ENCODE assay signal across 10 cellular contexts in the genomic region with DNA sequence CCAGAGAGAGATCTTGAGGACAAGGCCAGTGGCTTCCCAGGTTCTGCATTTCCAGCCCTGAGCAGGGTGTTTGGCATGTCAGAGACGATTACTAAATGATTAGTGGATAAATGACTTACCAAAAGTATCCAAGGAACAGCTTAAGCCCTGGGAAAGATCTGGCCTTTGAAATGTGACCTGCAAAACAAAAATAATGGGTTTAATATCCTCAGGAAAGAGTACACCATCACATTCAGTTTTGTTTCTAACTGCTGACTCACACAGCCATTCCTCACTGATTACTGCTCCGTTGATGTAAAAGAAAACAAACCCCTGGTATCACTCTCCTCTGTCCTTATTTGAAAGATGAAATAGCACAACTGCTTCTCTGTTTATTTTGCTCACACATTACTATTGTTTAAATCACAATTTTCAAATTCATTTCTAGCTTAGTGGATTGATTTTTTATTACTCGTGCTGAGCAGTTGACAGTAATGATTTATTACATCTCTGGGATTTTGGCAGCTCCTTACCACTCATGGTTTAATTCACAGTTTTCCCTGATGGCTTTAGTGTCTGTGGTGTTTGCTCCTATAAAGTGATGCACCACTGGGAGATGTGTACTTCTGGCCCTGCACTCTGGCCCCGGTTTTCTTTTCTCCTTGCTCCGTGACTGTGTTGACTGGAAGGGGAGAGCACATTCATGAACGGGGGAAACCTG.
DNase-seq lines count a peak whose midpoint lies in the region; ATAC-seq, FAIRE-seq and TF ChIP-seq lines count a peak whose summit lies in the region.
"Had no signal": no experiment of that assay in that cellular context is flagged by ENCODE, and none has a peak within 500 bp of the region (broad histone marks: within the 10 kb centered on the region; RNA-seq: fewer than 3 reads in every experiment).

No MANE protein-coding gene starts in this region.

- H3K4me1 Mint-ChIP-seq in HFFc6 (ENCODE audit: low read depth) = peaks cover 34% of the 10 kb centered on the region
- no peaks in the 10 kb centered on the region for H3K4me1 Mint-ChIP-seq in activated naive CD4-positive, alpha-beta T cell treated with anti-CD3 and anti-CD28 coated beads, Interleukin-2, amount 10 ng/mL, durations not matched to agents 7 days and 5 days

- peak overlapping the region; percentile 66 for H3K9ac ChIP-seq in skeletal muscle satellite cell (ENCODE audit: low read depth, low read length)

- no peaks in the 10 kb centered on the region for H3K27me3 ChIP-seq in skeletal muscle satellite cell (ENCODE audit: control insufficient read depth, insufficient read depth, low read length)
- H3K27me3 ChIP-seq: body of pancreas had no signal

- H3K4me3 ChIP-seq in fibroblast of the aortic adventitia (ENCODE audit: low read depth, low read length) (no peak overlapping the region), skeletal muscle satellite cell (ENCODE audit: low read length) (peak overlapping the region; percentile 6)
- H3K4me3 ChIP-seq: body of pancreas had no signal

- H3K4me3 Mint-ChIP-seq in HFFc6 = peak overlapping the region; percentile 56
- no peak overlapping the region for H3K4me3 Mint-ChIP-seq in activated naive CD4-positive, alpha-beta T cell treated with anti-CD3 and anti-CD28 coated beads, Interleukin-2, amount 10 ng/mL, durations not matched to agents 7 days and 5 days

- DNase-seq in HFFc6 = peak; percentile 73
- DNase-seq in RCC 7860 (ENCODE audit: low spot score) = peak; percentile 41
- DNase-seq in fibroblast of the aortic adventitia (ENCODE audit: low read depth) = peak; percentile 87
- no peak for DNase-seq in activated naive CD4-positive, alpha-beta T cell treated with anti-CD3 and anti-CD28 coated beads, Interleukin-2, amount 10 ng/mL, durations not matched to agents 7 days and 5 days
- DNase-seq in medulla oblongata (ENCODE audit: extremely low spot score) = no peak
- DNase-seq: activated CD4-positive, alpha-beta T cell treated with anti-CD3 and anti-CD28 coated beads for 48 hours; body of pancreas had no signal

- no peaks in the 10 kb centered on the region for H3K36me3 ChIP-seq in skeletal muscle satellite cell (ENCODE audit: insufficient read depth, low read length)

- no peaks in the 10 kb centered on the region for H3K36me3 Mint-ChIP-seq in HFFc6 (ENCODE audit: low read depth)
- H3K36me3 Mint-ChIP-seq in activated naive CD4-positive, alpha-beta T cell treated with anti-CD3 and anti-CD28 coated beads, Interleukin-2, amount 10 ng/mL, durations not matched to agents 7 days and 5 days = no peaks in the 10 kb centered on the region

- peaks cover 26% of the 10 kb centered on the region for H3K4me1 ChIP-seq in skeletal muscle satellite cell (ENCODE audit: control insufficient read depth, insufficient read depth, low read length)
- H3K4me1 ChIP-seq: body of pancreas had no signal

- ATAC-seq in HG03521 (IDR thresholded peaks at IDR 0.05; ENCODE audit: unreplicated experiment) = no peak
- ATAC-seq in HG02970 (IDR thresholded peaks at IDR 0.05; ENCODE audit: low FRiP score, unreplicated experiment) = no peak
- ATAC-seq: body of pancreas had no signal

- H3K27ac Mint-ChIP-seq in HFFc6 = peak overlapping the region; percentile 82
- no peak overlapping the region for H3K27ac Mint-ChIP-seq in activated naive CD4-positive, alpha-beta T cell treated with anti-CD3 and anti-CD28 coated beads, Interleukin-2, amount 10 ng/mL, durations not matched to agents 7 days and 5 days

- CTCF ChIA-PET in activated naive CD4-positive, alpha-beta T cell treated with anti-CD3 and anti-CD28 coated beads, Interleukin-2, amount 10 ng/mL, durations not matched to agents 7 days and 5 days (lab: Charles Lee) = no interaction called here

- H3K9me3 Mint-ChIP-seq in HFFc6 = no peaks in the 10 kb centered on the region
- no peaks in the 10 kb centered on the region for H3K9me3 Mint-ChIP-seq in activated naive CD4-positive, alpha-beta T cell treated with anti-CD3 and anti-CD28 coated beads, Interleukin-2, amount 10 ng/mL, durations not matched to agents 7 days and 5 days

- TF ChIP-seq CTCF in HFFc6 (IDR thresholded peaks at IDR 0.05) = no peak
- TF ChIP-seq CTCF in fibroblast of the aortic adventitia (IDR thresholded peaks at IDR 0.05; ENCODE audit: insufficient read depth, low read length) = no peak

- H3K4me2 ChIP-seq in skeletal muscle satellite cell (ENCODE audit: low read length) = peak overlapping the region; percentile 55

- no peaks in the 10 kb centered on the region for H3K27me3 Mint-ChIP-seq in HFFc6 (ENCODE audit: insufficient read depth)
- H3K27me3 Mint-ChIP-seq in activated naive CD4-positive, alpha-beta T cell treated with anti-CD3 and anti-CD28 coated beads, Interleukin-2, amount 10 ng/mL, durations not matched to agents 7 days and 5 days = no peaks in the 10 kb centered on the region

- FAIRE-seq in RCC 7860 (lab: Jason Lieb, UNC) = peak; percentile 63

- no peaks in the 10 kb centered on the region for H3K9me3 ChIP-seq in skeletal muscle satellite cell (replicated peaks; ENCODE audit: low read length)
- H3K9me3 ChIP-seq: body of pancreas had no signal

Comparison
In these comparisons a context has a peak if more than half of its experiments do, and no peak if none do; other contexts are left out.
1. DNase-seq: peak in HFFc6 (single experiment), RCC 7860 (single experiment) and fibroblast of the aortic adventitia (single experiment); none in activated naive CD4-positive, alpha-beta T cell treated with anti-CD3 and anti-CD28 coated beads, Interleukin-2, amount 10 ng/mL, durations not matched to agents 7 days and 5 days (single experiment) and medulla oblongata (single experiment).